ENCODE assay signal across 8 cellular contexts in genomic region chr10:91798736-91799579, GRCh38. TPM values are rescaled to one million over a fixed set of nuclear protein-coding genes. Genes with fewer than 3 reads are reported as not detected.
DNase-seq lines count a peak whose midpoint lies in the region; ATAC-seq and TF ChIP-seq lines count a peak whose summit lies in the region.

No MANE protein-coding gene starts in this region.

- TF ChIP-seq POLR2A in gastrocnemius medialis (IDR thresholded peaks at IDR 0.05) = peak in 1 of 2 donors; percentile 36

- H3K9me3 Mint-ChIP-seq in Calu3 (ENCODE audit: low read depth, unreplicated experiment) = no peaks in the 10 kb centered on the region

- TF ChIP-seq CTCF in Calu3 (IDR thresholded peaks at IDR 0.05; ENCODE audit: unreplicated experiment) (no peak), astrocyte of the spinal cord (IDR thresholded peaks at IDR 0.05; ENCODE audit: low read depth, low read length) (no peak), gastrocnemius medialis (IDR thresholded peaks at IDR 0.05 in 4 of 5, conservative IDR thresholded peaks at IDR 0.05 in 1 of 5) (no peak)

- no peaks in the 10 kb centered on the region for H3K27me3 Mint-ChIP-seq in Calu3 (ENCODE audit: unreplicated experiment)

- intact Hi-C loops in Calu3 (cut with micrococcal nuclease; ENCODE audit: unreplicated experiment) = no loop called here
- intact Hi-C loops in gastrocnemius medialis (cut with DNase I; ENCODE audit: low total_unique reads) = loop anchor here (2.0 to 5.0 kb wide), 5 partner anchors 40 to 493 kb away; partner anchors contain the start of genes CPEB3, HECTD2, MARCHF5 and PPP1R3C

- H3K36me3 Mint-ChIP-seq in Calu3 (ENCODE audit: insufficient read depth, unreplicated experiment) = peaks cover 40% of the 10 kb centered on the region

- BruUV-seq in Calu3 (replicated peaks; lab: Mats Ljungman, UMichigan) = no TSS peak

- H3K4me3 ChIP-seq in SJSA1 (peak overlapping the region; percentile 99), astrocyte of the spinal cord (ENCODE audit: low read depth, low read length) (peak overlapping the region; percentile 97), iPS-11a (ENCODE audit: low read depth, low read length) (peak overlapping the region; percentile 90), gastrocnemius medialis (peak overlapping the region; percentile 72 to 93 (median 84))

- H3K27me3 ChIP-seq in SJSA1 (replicated peaks) (no peaks in the 10 kb centered on the region; the same call in 1 of the 2 replicates), gastrocnemius medialis (no peaks in the 10 kb centered on the region)

- peak overlapping the region; percentile 97 for H3K27ac Mint-ChIP-seq in Calu3 (ENCODE audit: unreplicated experiment)

- H3K4me1 ChIP-seq in SJSA1 (replicated peaks) = peaks cover 24% of the 10 kb centered on the region
- peaks cover 50 to 59% of the 10 kb centered on the region in 2 donors for H3K4me1 ChIP-seq in gastrocnemius medialis

- in situ Hi-C loops in astrocyte of the spinal cord (cut with HindIII; ENCODE audit: low sequenced_read_pairs) (no loop called here), gastrocnemius medialis (cut with MboI; ENCODE audit: low sequenced_read_pairs in 4 of 4) (no loop called here)

- H3K4me1 Mint-ChIP-seq in Calu3 (ENCODE audit: low read depth, unreplicated experiment) = peaks cover 20% of the 10 kb centered on the region

- CTCF ChIA-PET in Calu3 (lab: Charles Lee) = interaction anchor here (0.9 to 1.4 kb wide), 2 partner anchors 17 to 113 kb away, joined by 3 to 4 read pairs; no protein-coding TSS in a partner anchor

- H3K27ac ChIP-seq in SJSA1 (peak overlapping the region; percentile 73), gastrocnemius medialis (peak overlapping the region; percentile 95 to 97 (median 96))

- 0 out of 2 replicates have a peak, but pooled peaks cover 3% of the 10 kb centered on the region for H3K9me3 ChIP-seq in SJSA1 (replicated peaks)
- no peaks in the 10 kb centered on the region for H3K9me3 ChIP-seq in gastrocnemius medialis

- ATAC-seq in GM19395 (IDR thresholded peaks at IDR 0.05; ENCODE audit: unreplicated experiment) (peak; percentile 52), HG03442 (IDR thresholded peaks at IDR 0.05; ENCODE audit: unreplicated experiment) (peak; percentile 35), gastrocnemius medialis (peak; percentile 50 to 58)

- peak overlapping the region; percentile 94 for H3K4me3 Mint-ChIP-seq in Calu3 (ENCODE audit: low read depth, unreplicated experiment)

- H3K36me3 ChIP-seq in SJSA1 (peaks cover 36% of the 10 kb centered on the region), gastrocnemius medialis (peaks cover 0 to 8% of the 10 kb centered on the region in 2 donors)

- DNase-seq in Calu3 = peak; percentile 20
- DNase-seq in SJSA1 (ENCODE audit: low read depth in 1 of 2, low spot score in 2 of 2) = peak in 1 of 2 experiments; percentile 42
- peak; percentile 50 for DNase-seq in astrocyte of the spinal cord (ENCODE audit: low read depth, low spot score)
- peak in 1 of 2 donors; percentile 5 for DNase-seq in gastrocnemius medialis
- no peak for DNase-seq in OCI-M2 (lab: John Stamatoyannopoulos, UW; ENCODE audit: unreplicated experiment)

RNA-seq across cellular contexts. Expression of gene TNKS2, which starts 0.7 kb away (rescaled TPM):
- 24.6 TPM in 2 replicates for total RNA-seq in Calu3 (2022)
- 21.9 and 23.8 TPM in 2 replicates for total RNA-seq in SJSA1 (2014; rRNA removed; shearing (Covaris generic))
- 10 to 100 TPM; 26.2 to 40.3 (median 29.5) TPM for total RNA-seq in gastrocnemius medialis
